Comparison of ENCODE assay signal across 15 cellular contexts in genomic region chr1:237953238-237953637, GRCh38.
A peak's percentile ranks its signal among the peaks of the same experiment; 100 is the strongest.
DNase-seq lines count a peak whose midpoint lies in the region; ATAC-seq and TF ChIP-seq lines count a peak whose summit lies in the region.
"Had no signal": no experiment of that assay in that cellular context is flagged by ENCODE, and none has a peak within 500 bp of the region (broad histone marks: within the 10 kb centered on the region; RNA-seq: fewer than 3 reads in every experiment).

No MANE protein-coding gene starts in this region.

- H3K4ac ChIP-seq in mesenchymal stem cell (ENCODE audit: low read depth in 1 of 2, low read length in 2 of 2), result no peak overlapping the region

- TF ChIP-seq CTCF in LNCAP (IDR thresholded peaks at IDR 0.05) (peak; percentile 58), WTC11 (IDR thresholded peaks at IDR 0.05) (no peak)

- no peaks in the 10 kb centered on the region for H3K27me3 Mint-ChIP-seq in WTC11 (ENCODE audit: low read depth)
- H3K27me3 Mint-ChIP-seq: CD4-positive, CD25-positive, alpha-beta regulatory T cell had no signal

- no peak overlapping the region for H3K14ac ChIP-seq in mesenchymal stem cell (ENCODE audit: low read length in 2 of 2)

- POLR2A ChIA-PET in WTC11 (lab: Charles Lee), result interaction anchor here (0.7 kb wide), 1 partner anchor 30 kb away, joined by 5 read pairs; no protein-coding TSS in a partner anchor

- H3K36me3 Mint-ChIP-seq in WTC11, result no peaks in the 10 kb centered on the region
- H3K36me3 Mint-ChIP-seq: CD4-positive, CD25-positive, alpha-beta regulatory T cell had no signal

- no peak overlapping the region for H4K91ac ChIP-seq in mesenchymal stem cell (ENCODE audit: low read length)

- DNase-seq in ELR (ENCODE audit: low read depth), result peak; percentile 23
- no peak for DNase-seq in WTC11 (ENCODE audit: low spot score)
- no peak for DNase-seq in mesenchymal stem cell
- DNase-seq: activated CD8-positive, alpha-beta T cell treated with anti-CD3 and anti-CD28 coated beads, Interleukin-2, amount 10 ng/mL, durations not matched to agents 7 days and 5 days; CD4-positive, CD25-positive, alpha-beta regulatory T cell; NCI-H2081; stomach had no signal

- CTCF ChIA-PET in WTC11 (lab: Charles Lee), result interaction anchor here (0.6 to 1.4 kb wide), 8 partner anchors 9 to 280 kb away, joined by 3 to 6 read pairs (median 4); no protein-coding TSS in a partner anchor

- 71% methylated on average over 5 of the region's 7 CpGs for WGBS in mesenchymal stem cell

- H2BK15ac ChIP-seq in mesenchymal stem cell (ENCODE audit: low read depth, poor library complexity, severe bottlenecking), result no peak overlapping the region

- H2BK120ac ChIP-seq in mesenchymal stem cell (ENCODE audit: low read depth, low read length), result no peak overlapping the region

- H3K27ac ChIP-seq in mesenchymal stem cell (ENCODE audit: low read length, poor library complexity, severe bottlenecking), result no peak overlapping the region
- H3K27ac ChIP-seq: KMS-11, SK-N-MC, stomach had no signal

- H4K8ac ChIP-seq in mesenchymal stem cell (ENCODE audit: low read length), result no peak overlapping the region

- no peak overlapping the region for H2BK12ac ChIP-seq in mesenchymal stem cell (ENCODE audit: low read length in 2 of 2)

- no peaks in the 10 kb centered on the region for H3K4me1 ChIP-seq in mesenchymal stem cell (ENCODE audit: control insufficient read depth, insufficient read depth, low read depth, low read length)
- H3K4me1 ChIP-seq: stomach had no signal

- no peak overlapping the region for H2BK5ac ChIP-seq in mesenchymal stem cell (ENCODE audit: low read depth, low read length, poor library complexity, severe bottlenecking)

- no peaks in the 10 kb centered on the region for H3K4me1 Mint-ChIP-seq in WTC11
- H3K4me1 Mint-ChIP-seq: CD4-positive, CD25-positive, alpha-beta regulatory T cell had no signal

- no peaks in the 10 kb centered on the region for H3K9me3 ChIP-seq in mesenchymal stem cell (ENCODE audit: control insufficient read depth, low read length)
- H3K9me3 ChIP-seq: stomach had no signal

- no peak overlapping the region for H3K27ac Mint-ChIP-seq in WTC11
- H3K27ac Mint-ChIP-seq: activated CD8-positive, alpha-beta T cell treated with anti-CD3 and anti-CD28 coated beads, Interleukin-2, amount 10 ng/mL, durations not matched to agents 7 days and 5 days; activated T-helper 1 cell treated with anti-CD3 and anti-CD28 coated beads, Interleukin-12 subunit alpha, Interleukin-12 subunit beta, Interleukin-2, Interleukin-4 antibody, amounts not matched to agents 30 ng/mL and 10 ng/mL and 1 ng/mL, durations not matched to agents 14 hours and 24 hours and 36 hours; CD4-positive, CD25-positive, alpha-beta regulatory T cell had no signal

- no peak overlapping the region for H3K18ac ChIP-seq in mesenchymal stem cell (ENCODE audit: low read depth in 1 of 2, low read length in 2 of 2)

- H3K79me1 ChIP-seq in mesenchymal stem cell (replicated peaks; ENCODE audit: low read length, poor library complexity, severe bottlenecking), result no peaks in the 10 kb centered on the region

- no peak overlapping the region for H3K9ac ChIP-seq in mesenchymal stem cell (ENCODE audit: low read length)
- H3K9ac ChIP-seq: KMS-11 had no signal

- no peak overlapping the region for H3K4me2 ChIP-seq in mesenchymal stem cell (ENCODE audit: low read length, poor library complexity, severe bottlenecking)
- H3K4me2 ChIP-seq: KMS-11 had no signal

- H3K27me3 ChIP-seq in mesenchymal stem cell (ENCODE audit: control insufficient read depth in 1 of 2, insufficient read depth in 1 of 2, low read length in 2 of 2), result no peaks in the 10 kb centered on the region
- H3K27me3 ChIP-seq: stomach had no signal

- H3K4me3 Mint-ChIP-seq in WTC11, result no peak overlapping the region
- H3K4me3 Mint-ChIP-seq: activated CD8-positive, alpha-beta T cell treated with anti-CD3 and anti-CD28 coated beads, Interleukin-2, amount 10 ng/mL, durations not matched to agents 7 days and 5 days; activated T-helper 1 cell treated with anti-CD3 and anti-CD28 coated beads, Interleukin-12 subunit alpha, Interleukin-12 subunit beta, Interleukin-2, Interleukin-4 antibody, amounts not matched to agents 30 ng/mL and 10 ng/mL and 1 ng/mL, durations not matched to agents 14 hours and 24 hours and 36 hours; CD4-positive, CD25-positive, alpha-beta regulatory T cell had no signal

- H2AFZ ChIP-seq in mesenchymal stem cell (ENCODE audit: low read depth, low read length), result peak overlapping the region; percentile 27

- no peak overlapping the region for H2AK5ac ChIP-seq in mesenchymal stem cell (ENCODE audit: low read length, severe bottlenecking)

- peak; percentile 79 for ATAC-seq in WTC11
- no peak for ATAC-seq in HG03139 (IDR thresholded peaks at IDR 0.05; ENCODE audit: unreplicated experiment)
- no peak for ATAC-seq in HG02840 (IDR thresholded peaks at IDR 0.05; ENCODE audit: low FRiP score, unreplicated experiment)
- ATAC-seq in HG03432 (IDR thresholded peaks at IDR 0.05; ENCODE audit: unreplicated experiment), result no peak
- ATAC-seq: activated CD8-positive, alpha-beta T cell treated with anti-CD3 and anti-CD28 coated beads, Interleukin-2, amount 10 ng/mL, durations not matched to agents 7 days and 5 days; GM12878 had no signal

- no peaks in the 10 kb centered on the region for H3K9me3 Mint-ChIP-seq in WTC11
- H3K9me3 Mint-ChIP-seq: activated T-helper 1 cell treated with anti-CD3 and anti-CD28 coated beads, Interleukin-12 subunit alpha, Interleukin-12 subunit beta, Interleukin-2, Interleukin-4 antibody, amounts not matched to agents 30 ng/mL and 10 ng/mL and 1 ng/mL, durations not matched to agents 14 hours and 24 hours and 36 hours had no signal

- no peaks in the 10 kb centered on the region for H3K36me3 ChIP-seq in mesenchymal stem cell (ENCODE audit: control insufficient read depth in 1 of 2, insufficient read depth in 2 of 2, low read depth in 1 of 2, low read length in 2 of 2)
- H3K36me3 ChIP-seq: stomach had no signal

- H3K4me3 ChIP-seq in mesenchymal stem cell (ENCODE audit: insufficient read depth in 1 of 2, low read depth in 1 of 2, low read length in 2 of 2), result no peak overlapping the region
- H3K4me3 ChIP-seq: GM12878, SK-N-MC, stomach had no signal

- H3K23ac ChIP-seq in mesenchymal stem cell (ENCODE audit: low read length in 2 of 2), result no peak overlapping the region

TF ChIP-seq in WTC11, 78 proteins besides CTCF, POLR2A, EP300 and RAD21 (continues in another document):
- no peak for TF ChIP-seq ATF1 (CRISPR knock-in tag; IDR thresholded peaks at IDR 0.05)
- TF ChIP-seq ZNF219 (CRISPR knock-in tag; IDR thresholded peaks at IDR 0.05; ENCODE audit: borderline replicate concordance), result no peak
- no peak for TF ChIP-seq AFF4 (CRISPR knock-in tag; IDR thresholded peaks at IDR 0.05; ENCODE audit: borderline replicate concordance)
- no peak for TF ChIP-seq FOXP4 (CRISPR knock-in tag; IDR thresholded peaks at IDR 0.05)
- no peak for TF ChIP-seq TP53 (CRISPR knock-in tag; IDR thresholded peaks at IDR 0.05)
- no peak for TF ChIP-seq ATF2 (CRISPR knock-in tag; IDR thresholded peaks at IDR 0.05; ENCODE audit: borderline replicate concordance, low read depth)
